Comparison of ENCODE assay signal across 14 cellular contexts in genomic region chr2:226554726-226555125, GRCh38.
"Had no signal": no experiment of that assay in that cellular context is flagged by ENCODE, and none has a peak within 500 bp of the region (broad histone marks: within the 10 kb centered on the region; RNA-seq: fewer than 3 reads in every experiment).

No MANE protein-coding gene starts in this region.

- H3K9me3 ChIP-seq: colonic mucosa, upper lobe of left lung had no signal

- H3K9me3 Mint-ChIP-seq: activated B cell treated with CpG ODN at 0.5 μM for 24 hours; activated CD4-positive, alpha-beta T cell treated with anti-CD3 and anti-CD28 coated beads, Interleukin-2, amount 10 ng/mL, durations not matched to agents 24 days and 14 days; activated naive CD8-positive, alpha-beta T cell treated with anti-CD3 and anti-CD28 coated beads, Interleukin-2, amount 50 U/mL, for 24 hours had no signal

- H3K4me3 Mint-ChIP-seq: activated B cell treated with CpG ODN at 0.5 μM for 24 hours; activated CD4-positive, alpha-beta T cell treated with anti-CD3 and anti-CD28 coated beads, Interleukin-2, amount 10 ng/mL, durations not matched to agents 24 days and 14 days; activated naive CD8-positive, alpha-beta T cell treated with anti-CD3 and anti-CD28 coated beads, Interleukin-2, amount 50 U/mL, for 24 hours; natural killer cell treated with Interleukin-12 subunit alpha and Interleukin-12 subunit beta and Interleukin-15 and Interleukin-18, amount 100 ng/mL, for 72 hours had no signal

- DNase-seq: activated B cell treated with CpG ODN at 0.5 μM for 24 hours; activated CD4-positive, alpha-beta T cell treated with anti-CD3 and anti-CD28 coated beads, Interleukin-2, amount 10 ng/mL, durations not matched to agents 24 days and 14 days; activated CD8-positive, alpha-beta memory T cell treated with anti-CD3 and anti-CD28 coated beads for 24 hours; activated naive CD4-positive, alpha-beta T cell treated with Interleukin-2 at 50 U/mL for 16 hours; activated naive CD8-positive, alpha-beta T cell treated with anti-CD3 and anti-CD28 coated beads, Interleukin-2, amount 50 U/mL, for 24 hours; colonic mucosa; foreskin keratinocyte; left colon; nucleus accumbens; stimulated activated CD4-positive, alpha-beta T cell treated with anti-CD3 and anti-CD28 coated beads, Interleukin-4, amount 100 ng/mL, for 1 hour; stimulated activated CD8-positive, alpha-beta memory T cell treated with anti-CD3 and anti-CD28 coated beads, Interleukin-4, amount 100 ng/mL, for 48 hours; stimulated activated naive CD8-positive, alpha-beta T cell treated with anti-CD3 and anti-CD28 coated beads, Interleukin-15, Interleukin-2, amounts not matched to agents 100 U/mL and 50 U/mL, for 24 hours; upper lobe of left lung had no signal

- H3K36me3 Mint-ChIP-seq: natural killer cell treated with Interleukin-12 subunit alpha and Interleukin-12 subunit beta and Interleukin-15 and Interleukin-18, amount 100 ng/mL, for 72 hours had no signal

- H3K4me1 Mint-ChIP-seq: activated B cell treated with CpG ODN at 0.5 μM for 24 hours; activated CD4-positive, alpha-beta T cell treated with anti-CD3 and anti-CD28 coated beads, Interleukin-2, amount 10 ng/mL, durations not matched to agents 24 days and 14 days; activated naive CD8-positive, alpha-beta T cell treated with anti-CD3 and anti-CD28 coated beads, Interleukin-2, amount 50 U/mL, for 24 hours had no signal

- H3K27ac ChIP-seq: colonic mucosa, foreskin keratinocyte, upper lobe of left lung had no signal

- H3K27me3 ChIP-seq: colonic mucosa, foreskin keratinocyte, upper lobe of left lung had no signal

- H3K27ac Mint-ChIP-seq: activated B cell treated with CpG ODN at 0.5 μM for 24 hours; activated CD4-positive, alpha-beta T cell treated with anti-CD3 and anti-CD28 coated beads, Interleukin-2, amount 10 ng/mL, durations not matched to agents 24 days and 14 days; activated naive CD8-positive, alpha-beta T cell treated with anti-CD3 and anti-CD28 coated beads, Interleukin-2, amount 50 U/mL, for 24 hours; natural killer cell treated with Interleukin-12 subunit alpha and Interleukin-12 subunit beta and Interleukin-15 and Interleukin-18, amount 100 ng/mL, for 72 hours had no signal

- H3K4me3 ChIP-seq: colonic mucosa, upper lobe of left lung had no signal

- H3K36me3 ChIP-seq: colonic mucosa, upper lobe of left lung had no signal

- H3K4me1 ChIP-seq: colonic mucosa, foreskin keratinocyte, upper lobe of left lung had no signal

- ATAC-seq: activated naive CD8-positive, alpha-beta T cell treated with anti-CD3 and anti-CD28 coated beads, Interleukin-2, amount 50 U/mL, for 24 hours; foreskin keratinocyte; left colon; natural killer cell treated with Interleukin-12 subunit alpha and Interleukin-12 subunit beta and Interleukin-15 and Interleukin-18, amount 100 ng/mL, for 72 hours; stimulated activated naive CD8-positive, alpha-beta T cell treated with anti-CD3 and anti-CD28 coated beads, Interleukin-15, Interleukin-2, amounts not matched to agents 100 U/mL and 50 U/mL, for 24 hours had no signal
